Comparison of ENCODE assay signal across 10 cellular contexts in the genomic region with DNA sequence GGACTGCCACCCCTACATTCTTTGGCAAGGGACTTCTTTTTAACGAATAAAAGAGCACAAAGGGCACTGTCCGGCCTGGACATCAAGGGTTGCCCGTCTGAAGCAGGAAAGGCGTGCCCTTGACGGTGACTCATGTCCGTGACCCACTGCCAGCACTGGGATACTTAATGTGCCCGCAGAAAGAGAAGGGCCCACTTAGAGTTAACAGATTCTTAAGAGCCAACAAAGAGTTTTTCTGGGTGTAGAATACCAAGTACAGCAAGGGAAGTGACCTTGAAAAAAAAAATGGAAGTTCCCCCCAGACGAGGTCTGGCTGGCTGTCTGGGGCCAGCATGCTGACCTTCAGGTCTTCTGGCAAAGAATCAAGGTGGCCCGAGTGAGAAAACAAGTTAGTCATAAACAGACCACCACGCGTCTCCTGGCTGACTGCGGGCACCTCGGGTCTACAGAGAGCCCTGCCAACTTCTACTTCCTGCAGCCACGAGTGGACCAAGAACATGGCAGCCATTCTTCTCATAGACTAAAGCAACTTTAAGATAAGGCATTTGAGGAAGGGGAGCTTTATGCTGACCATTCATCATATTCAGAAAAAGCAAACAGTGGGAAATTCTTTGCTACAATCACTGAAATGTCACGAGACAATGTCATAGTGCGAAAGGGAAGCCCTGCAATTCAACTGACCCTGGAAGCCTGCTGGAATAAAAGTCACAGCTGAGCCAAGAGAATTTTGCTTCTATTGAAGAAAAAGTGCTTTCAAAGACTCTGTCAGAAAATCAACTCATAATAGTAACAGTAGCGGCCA. TPM values are rescaled to one million over a fixed set of nuclear protein-coding genes. Genes with fewer than 3 reads are reported as not detected.
DNase-seq lines count a peak whose midpoint lies in the region; ATAC-seq, FAIRE-seq and TF ChIP-seq lines count a peak whose summit lies in the region.
"Had no signal": no experiment of that assay in that cellular context is flagged by ENCODE, and none has a peak within 500 bp of the region (broad histone marks: within the 10 kb centered on the region; RNA-seq: fewer than 3 reads in every experiment).

No MANE protein-coding gene starts in this region.

- BruUV-seq in GM12878 (replicated peaks; lab: Mats Ljungman, UMichigan), result no TSS peak

- no peaks in the 10 kb centered on the region for H3K27me3 ChIP-seq in H9 (ENCODE audit: insufficient read depth, low read length)
- H3K27me3 ChIP-seq in GM12878 (replicated peaks in 1 of 2; ENCODE audit: control insufficient read depth in 2 of 2, insufficient read depth in 2 of 2, low read length in 1 of 2), result no peaks in the 10 kb centered on the region
- no peaks in the 10 kb centered on the region for H3K27me3 ChIP-seq in layer of hippocampus (ENCODE audit: control insufficient read depth, insufficient read depth, low read length)

- in situ Hi-C loops in GM12878 (cut with MboI), result no loop called here

- H3K9me3 ChIP-seq in H9 (ENCODE audit: control insufficient read depth, low read depth, low read length) (no peaks in the 10 kb centered on the region), GM12878 (replicated peaks; ENCODE audit: control insufficient read depth, insufficient read depth, low read length) (no peaks in the 10 kb centered on the region)

- no peak overlapping the region for H3K9ac ChIP-seq in H9 (ENCODE audit: extremely low read depth, insufficient read length, low read length)
- no peak overlapping the region for H3K9ac ChIP-seq in GM12878 (ENCODE audit: control insufficient read depth, insufficient read depth, low read length)

- no peak overlapping the region for H3K23ac ChIP-seq in H9 (ENCODE audit: insufficient read length, low read depth, low read length)

- H3K79me1 ChIP-seq in H9 (ENCODE audit: insufficient read depth, low read depth, low read length, poor library complexity, severe bottlenecking), result no peaks in the 10 kb centered on the region

- no peaks in the 10 kb centered on the region for H3K79me2 ChIP-seq in H9 (ENCODE audit: insufficient read depth, low read length)
- H3K79me2 ChIP-seq in GM12878 (ENCODE audit: control insufficient read depth, insufficient read depth, low read length), result no peaks in the 10 kb centered on the region

- H4K91ac ChIP-seq in H9 (ENCODE audit: insufficient read length, low read depth, low read length), result no peak overlapping the region

- peak overlapping the region; percentile 25 to 90 (median 32); a peak in 3 of 7 replicates for H3K27ac Mint-ChIP-seq in H9
- peak overlapping the region; percentile 52 for H3K27ac Mint-ChIP-seq in stimulated activated memory B cell treated with anti-CD40 and anti-IgM and Interleukin-4, amounts not matched to agents 10 μg/mL and 1 μg/mL and 100 μg/mL, for 72 hours

- no peak overlapping the region for H2BK15ac ChIP-seq in H9 (ENCODE audit: low read depth, low read length)

- H2BK120ac ChIP-seq in H9 (ENCODE audit: low read depth, low read length, poor library complexity, severe bottlenecking), result no peak overlapping the region

- no peaks in the 10 kb centered on the region for H3K27me3 Mint-ChIP-seq in H9 (ENCODE audit: low read depth)
- H3K27me3 Mint-ChIP-seq in stimulated activated memory B cell treated with anti-CD40 and anti-IgM and Interleukin-4, amounts not matched to agents 10 μg/mL and 1 μg/mL and 100 μg/mL, for 72 hours, result no peaks in the 10 kb centered on the region

- no peak for TF ChIP-seq CTCF in H9 (conservative IDR thresholded peaks at IDR 0.05)
- no peak for TF ChIP-seq CTCF in GM12878 (IDR thresholded peaks at IDR 0.05 in 2 of 3, conservative IDR thresholded peaks at IDR 0.05 in 1 of 3; ENCODE audit: control insufficient read depth in 2 of 3, extremely low read depth in 1 of 3, insufficient read depth in 1 of 3, low read depth in 3 of 3, low read length in 3 of 3)

- H3K4me2 ChIP-seq in H9 (ENCODE audit: insufficient read depth, insufficient read length, low read length) (no peak overlapping the region), GM12878 (ENCODE audit: control insufficient read depth, insufficient read depth) (no peak overlapping the region)

- H3K4ac ChIP-seq in H9 (ENCODE audit: low read depth, low read length), result no peak overlapping the region

- no peak overlapping the region; a peak in 1 of 5 replicates for H3K4me3 Mint-ChIP-seq in H9
- no peak overlapping the region for H3K4me3 Mint-ChIP-seq in stimulated activated memory B cell treated with anti-CD40 and anti-IgM and Interleukin-4, amounts not matched to agents 10 μg/mL and 1 μg/mL and 100 μg/mL, for 72 hours

- WGBS in H9 (ENCODE audit: extremely low coverage, insufficient read length, low lambda C conversion rate), result no CpG with 5 or more reads among the region's 17 CpGs
- WGBS in GM12878 (ENCODE audit: insufficient coverage, insufficient replicate concordance, low lambda C conversion rate, missing lambda C conversion rate), result 90% methylated on average over 15 of the region's 17 CpGs

- H4K20me1 ChIP-seq in H9 (ENCODE audit: control insufficient read depth, insufficient read depth, insufficient read length), result no peaks in the 10 kb centered on the region
- H4K20me1 ChIP-seq in GM12878 (ENCODE audit: control insufficient read depth, insufficient read depth), result no peaks in the 10 kb centered on the region

- H2BK20ac ChIP-seq in H9 (ENCODE audit: low read depth, low read length, poor library complexity, severe bottlenecking), result no peak overlapping the region

- SMC1A ChIA-PET in GM12878 (lab: Charles Lee; ENCODE audit: uncharacterized antibody, unreplicated experiment), result interaction anchor here (1.3 to 3.3 kb wide), 2 partner anchors 9 to 306 kb away, joined by 3 to 15 read pairs; no protein-coding TSS in a partner anchor

- no peaks in the 10 kb centered on the region for H3K9me3 Mint-ChIP-seq in H9
- no peaks in the 10 kb centered on the region for H3K9me3 Mint-ChIP-seq in stimulated activated memory B cell treated with anti-CD40 and anti-IgM and Interleukin-4, amounts not matched to agents 10 μg/mL and 1 μg/mL and 100 μg/mL, for 72 hours

- 0 out of 2 replicates have a peak, but pooled peaks have one; percentile 14 for TF ChIP-seq POLR2A in GM12878 (IDR thresholded peaks at IDR 0.05; ENCODE audit: low read depth, low read length)

- no peak for TF ChIP-seq EP300 in GM12878 (IDR thresholded peaks at IDR 0.05; ENCODE audit: borderline replicate concordance in 1 of 2, control insufficient read depth in 1 of 2, low read depth in 2 of 2, low read length in 2 of 2)

- DNase-seq in H9 (peak; percentile 23), GM12878 (ENCODE audit: low read depth, low spot score) (no peak), AML-193 (lab: John Stamatoyannopoulos, UW) (no peak), NCI-H345 (lab: John Stamatoyannopoulos, UW) (no peak), NCI-H187 (lab: John Stamatoyannopoulos, UW) (no peak)
- DNase-seq: activated CD4-positive, CD25-positive, alpha-beta regulatory T cell; NCI-H446 treated with DMSO at 0.1 percent for 48 hours had no signal

- intact Hi-C loops in GM12878 (cut with micrococcal nuclease; ENCODE audit: unreplicated experiment), result no loop called here

- no peak overlapping the region for H3K4me3 ChIP-seq in GM12878

- peaks cover 16 to 30% of the 10 kb centered on the region in 2 experiments for H3K36me3 ChIP-seq in GM12878 (ENCODE audit: control insufficient read depth in 2 of 2, insufficient read depth in 2 of 2, low read length in 1 of 2)

- H3T11ph ChIP-seq in H9 (ENCODE audit: low read length), result no peak overlapping the region

- peaks cover 14 to 55% (median 36%) of the 10 kb centered on the region in 3 experiments; a peak in 6 of 7 replicates for H3K36me3 Mint-ChIP-seq in H9 (ENCODE audit: insufficient read depth in 1 of 3, low read depth in 3 of 3)
- peaks cover 53% of the 10 kb centered on the region for H3K36me3 Mint-ChIP-seq in stimulated activated memory B cell treated with anti-CD40 and anti-IgM and Interleukin-4, amounts not matched to agents 10 μg/mL and 1 μg/mL and 100 μg/mL, for 72 hours

- RAD21 ChIA-PET in GM12878 (lab: Charles Lee; ENCODE audit: unreplicated experiment), result no interaction called here

- no peak overlapping the region for H3K56ac ChIP-seq in H9 (ENCODE audit: insufficient read length, low read depth, low read length)

- no peak overlapping the region for H4K8ac ChIP-seq in H9 (replicated peaks; ENCODE audit: insufficient read length, low read depth, low read length)

- H3K4me1 Mint-ChIP-seq in H9, result peaks cover 30 to 36% of the 10 kb centered on the region in 2 experiments
- peaks cover 56% of the 10 kb centered on the region for H3K4me1 Mint-ChIP-seq in stimulated activated memory B cell treated with anti-CD40 and anti-IgM and Interleukin-4, amounts not matched to agents 10 μg/mL and 1 μg/mL and 100 μg/mL, for 72 hours

- H3K4me1 ChIP-seq in H9 (ENCODE audit: insufficient read depth, low read length) (no peaks in the 10 kb centered on the region; the same call in 1 of the 2 replicates), GM12878 (ENCODE audit: control insufficient read depth, insufficient read depth, low read length) (peaks cover 31% of the 10 kb centered on the region)

- H2AK5ac ChIP-seq in H9 (ENCODE audit: insufficient read length, low read length), result no peak overlapping the region

- H4K5ac ChIP-seq in H9 (ENCODE audit: insufficient read length, low read depth, low read length), result no peak overlapping the region

- H2BK12ac ChIP-seq in H9 (ENCODE audit: insufficient read length, low read depth, low read length), result no peak overlapping the region

- no peak overlapping the region for H2BK5ac ChIP-seq in H9 (ENCODE audit: insufficient read length, low read length)

- H2AFZ ChIP-seq in H9 (ENCODE audit: low read length), result no peak overlapping the region
- no peak overlapping the region for H2AFZ ChIP-seq in GM12878 (ENCODE audit: control insufficient read depth, low read depth, low read length)

- ATAC-seq in GM12878 (no peak), HG03039 (IDR thresholded peaks at IDR 0.05; ENCODE audit: unreplicated experiment) (no peak)
- no peak for ATAC-seq in stimulated activated memory B cell treated with anti-CD40 and anti-IgM and Interleukin-4, amounts not matched to agents 10 μg/mL and 1 μg/mL and 100 μg/mL, for 72 hours

- CTCF ChIA-PET in GM12878 (lab: Yijun Ruan, JAX), result no interaction called here

- FAIRE-seq in GM12878 (lab: Jason Lieb, UNC), result no peak

- no peak overlapping the region for H3K14ac ChIP-seq in H9 (ENCODE audit: insufficient read depth, low read length)

- POLR2A ChIA-PET in GM12878 (lab: Charles Lee), result no interaction called here

- TF ChIP-seq RAD21 in GM12878 (IDR thresholded peaks at IDR 0.05; ENCODE audit: insufficient read depth, low read depth, low read length), result no peak

- H3K18ac ChIP-seq in H9 (ENCODE audit: insufficient read length, low read depth, low read length), result no peak overlapping the region

- H3K27ac ChIP-seq in H9 (ENCODE audit: insufficient read length, low read depth, low read length), result no peak overlapping the region
- H3K27ac ChIP-seq in GM12878 (ENCODE audit: control insufficient read depth, insufficient read depth), result no peak overlapping the region
- peak overlapping the region; percentile 55 for H3K27ac ChIP-seq in layer of hippocampus (ENCODE audit: low read depth, low read length)

- no peaks in the 10 kb centered on the region for H3K23me2 ChIP-seq in H9 (ENCODE audit: insufficient read length, low read depth, low read length, poor library complexity, severe bottlenecking)

RNA-seq across cellular contexts. Expression of gene SELPLG, which starts 10.4 kb away (rescaled TPM):
- total RNA-seq in H9 (2021), result 0.09 and 0.15 TPM in 2 replicates
- total RNA-seq in GM12878 (2013; cell fraction: nucleolus; rRNA removed), result 102 and 112 TPM in 2 replicates
- total RNA-seq in GM12878 (2014; rRNA removed), result 31.4 and 31.5 TPM in 2 replicates
- 15.2 and 17.0 TPM in 2 replicates for total RNA-seq in GM12878 (2014; rRNA removed; fragmentation: Illumina TruSeq; extraction: Trizol)
- total RNA-seq in GM12878 (2021), result 20.7 and 21.0 TPM in 2 replicates
- 24.8 TPM for polyA plus RNA-seq in GM12878 (2011; ENCODE audit: low read depth)
- polyA plus RNA-seq in GM12878 (2011; rRNA removed), result 10.6 and 24.1 TPM in 2 replicates
- polyA plus RNA-seq in GM12878 (2011; cell fraction: cytosol; rRNA removed), result 39.6 and 46.7 TPM in 2 replicates
- polyA plus RNA-seq in GM12878 (2011; cell fraction: nucleus; rRNA removed), result 17.9 and 23.7 TPM in 2 replicates
- 44.5 and 45.4 TPM in 2 replicates for polyA plus RNA-seq in GM12878 (2012)
- 8.7 and 25.8 TPM in 2 replicates for polyA plus RNA-seq in GM12878 (2014; fragmentation: Illumina TruSeq; extraction: Trizol)
- 1 to 10 TPM; 3.2 to 5.3 TPM for polyA plus RNA-seq in GM12878 (2014; fragmentation: Nextera tagmentation; extraction: Ambion mirVana)
- 32.3 and 33.3 TPM in 2 replicates for polyA plus RNA-seq in GM12878 (2014; rRNA removed)
- polyA plus RNA-seq in GM12878 (2016; fragmentation: Nextera tagmentation; extraction: Ambion mirVana), result 10 to 100 TPM; 23.6 to 29.5 TPM
- polyA minus RNA-seq in GM12878 (2011; rRNA and poly(A)+ RNA removed), result 19.2 and 29.2 TPM in 2 replicates
- polyA minus RNA-seq in GM12878 (2011; cell fraction: cytosol; rRNA and poly(A)+ RNA removed), result 4.7 and 6.8 TPM in 2 replicates
- 4.2 and 6.7 TPM in 2 replicates for polyA minus RNA-seq in GM12878 (2011; cell fraction: nucleus; rRNA and poly(A)+ RNA removed)

RNA-seq across cellular contexts. Expression of gene TMEM119, which starts 46.3 kb away (rescaled TPM):
- total RNA-seq in H9 (2021) (not detected in 2 replicates), GM12878 (2014; rRNA removed) (0.05 and 0.11 TPM in 2 replicates), GM12878 (2014; rRNA removed; fragmentation: Illumina TruSeq; extraction: Trizol) (not detected in 2 replicates), GM12878 (2021) (0.44 TPM in 1 of 2 replicates, not detected in the other)
- 0.27 TPM in 1 of 2 replicates, not detected in the other for total RNA-seq in GM12878 (2013; cell fraction: nucleolus; rRNA removed)
- polyA plus RNA-seq in GM12878 (2011; ENCODE audit: low read depth), result 0.22 TPM
- polyA plus RNA-seq in GM12878 (2011; rRNA removed) (0.23 and 0.29 TPM in 2 replicates), GM12878 (2014; fragmentation: Illumina TruSeq; extraction: Trizol) (not detected in 2 replicates), GM12878 (2014; fragmentation: Nextera tagmentation; extraction: Ambion mirVana) (not detected), GM12878 (2014; rRNA removed) (0.08 TPM in 1 of 2 replicates, not detected in the other), GM12878 (2016; fragmentation: Nextera tagmentation; extraction: Ambion mirVana) (under 1 TPM; 0.15 to 0.19 TPM)
- polyA plus RNA-seq in GM12878 (2011; cell fraction: cytosol; rRNA removed), result 0.19 and 0.35 TPM in 2 replicates
- 0.59 and 0.67 TPM in 2 replicates for polyA plus RNA-seq in GM12878 (2011; cell fraction: nucleus; rRNA removed)
- 0.12 and 0.53 TPM in 2 replicates for polyA plus RNA-seq in GM12878 (2012)
- 0.41 and 0.51 TPM in 2 replicates for polyA minus RNA-seq in GM12878 (2011; rRNA and poly(A)+ RNA removed)
- not detected in 2 replicates for polyA minus RNA-seq in GM12878 (2011; cell fraction: cytosol; rRNA and poly(A)+ RNA removed)
- polyA minus RNA-seq in GM12878 (2011; cell fraction: nucleus; rRNA and poly(A)+ RNA removed), result 0.12 and 0.48 TPM in 2 replicates

Comparison
In these comparisons a context has a peak if more than half of its experiments do, and no peak if none do; other contexts are left out.
1. RNA of gene SELPLG, which starts 10.4 kb away (total RNA-seq): 15.2 to 112 TPM in GM12878; 0.09 to 0.15 TPM in H9; every median in the first group is over 10 times any median in the second.